Comparison of ENCODE assay signal across 1 cellular context in the genomic region with DNA sequence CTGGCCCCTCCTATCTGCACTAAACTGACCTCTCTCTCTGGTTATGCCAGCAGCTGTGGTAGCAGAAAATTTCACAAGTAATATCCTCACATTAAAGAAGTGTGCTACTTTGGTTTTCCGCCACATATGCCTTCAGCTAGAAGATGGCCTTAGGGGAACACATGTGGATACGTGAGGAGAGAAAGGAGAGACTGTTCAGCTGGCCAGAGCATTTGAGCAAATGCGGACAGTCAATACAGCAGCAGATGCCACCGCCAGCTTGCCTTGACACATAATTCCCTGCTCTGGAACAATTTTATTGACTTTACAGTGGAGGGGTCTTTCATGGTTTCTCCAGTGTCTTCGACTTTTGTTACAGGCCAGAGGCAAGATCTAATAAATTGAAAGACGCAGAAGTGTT.
TF ChIP-seq lines count a peak whose summit lies in the region.

No MANE protein-coding gene starts in this region.

TF ChIP-seq in HepG2, 621 proteins besides CTCF, POLR2A, EP300 and RAD21 (continued from another document):
- TF ChIP-seq HMGA1 (CRISPR knock-in tag; conservative IDR thresholded peaks at IDR 0.05) (no peak), SP5 (CRISPR knock-in tag; IDR thresholded peaks at IDR 0.05; ENCODE audit: borderline replicate concordance, low read depth) (no peak), ZNF329 (CRISPR knock-in tag; IDR thresholded peaks at IDR 0.05; ENCODE audit: low read depth) (no peak), ZBTB7B (CRISPR knock-in tag; IDR thresholded peaks at IDR 0.05) (no peak), TBP (CRISPR knock-in tag; IDR thresholded peaks at IDR 0.05) (no peak), ZNF282 (IDR thresholded peaks at IDR 0.05; ENCODE audit: partially characterized antibody) (no peak), ZNF253 (CRISPR knock-in tag; IDR thresholded peaks at IDR 0.05; ENCODE audit: borderline replicate concordance) (no peak), ZNF672 (CRISPR knock-in tag; IDR thresholded peaks at IDR 0.05) (no peak)
